Comparison of ENCODE assay signal across 18 cellular contexts in genomic region chr7:52498319-52498718, GRCh38.
"Had no signal": no experiment of that assay in that cellular context is flagged by ENCODE, and none has a peak within 500 bp of the region (broad histone marks: within the 10 kb centered on the region; RNA-seq: fewer than 3 reads in every experiment).

No MANE protein-coding gene starts in this region.

- H3K4me1 ChIP-seq: body of pancreas, colonic mucosa, esophagus squamous epithelium, left lung, stomach, testis had no signal

- H3K9me3 ChIP-seq: body of pancreas, colonic mucosa, esophagus squamous epithelium, left lung, sigmoid colon, stomach, testis had no signal

- H3K4me3 ChIP-seq: body of pancreas, colonic mucosa, esophagus squamous epithelium, hepatocyte, left lung, sigmoid colon, stomach, testis had no signal

- DNase-seq: activated B cell treated with CpG ODN at 0.5 μM for 24 hours; activated CD4-positive, alpha-beta T cell treated with anti-CD3 and anti-CD28 coated beads, Interleukin-2, amount 10 ng/mL, durations not matched to agents 24 days and 14 days; activated CD8-positive, alpha-beta memory T cell treated with anti-CD3 and anti-CD28 coated beads for 24 hours; activated gamma-delta T cell treated with Interleukin-2 at 50 U/mL for 16 hours; amniotic stem cell; body of pancreas; caudate nucleus; colonic mucosa; esophagus squamous epithelium; left lung; mammary epithelial cell; naive thymus-derived CD8-positive, alpha-beta T cell; sigmoid colon; stimulated activated CD4-positive, alpha-beta T cell treated with anti-CD3 and anti-CD28 coated beads, Interleukin-2, amount 100 ng/mL, for 24 hours; stomach; T-helper 2 cell; testis had no signal

- H3K27ac ChIP-seq: body of pancreas, colonic mucosa, esophagus squamous epithelium, hepatocyte, left lung, sigmoid colon, stomach, testis had no signal

- H3K27me3 ChIP-seq: body of pancreas, colonic mucosa, esophagus squamous epithelium, hepatocyte, left lung, sigmoid colon, stomach, testis had no signal

- ATAC-seq: body of pancreas; left lung; naive thymus-derived CD8-positive, alpha-beta T cell had no signal

- H3K36me3 ChIP-seq: colonic mucosa, esophagus squamous epithelium, left lung, sigmoid colon, stomach had no signal
